In the genomic region with DNA sequence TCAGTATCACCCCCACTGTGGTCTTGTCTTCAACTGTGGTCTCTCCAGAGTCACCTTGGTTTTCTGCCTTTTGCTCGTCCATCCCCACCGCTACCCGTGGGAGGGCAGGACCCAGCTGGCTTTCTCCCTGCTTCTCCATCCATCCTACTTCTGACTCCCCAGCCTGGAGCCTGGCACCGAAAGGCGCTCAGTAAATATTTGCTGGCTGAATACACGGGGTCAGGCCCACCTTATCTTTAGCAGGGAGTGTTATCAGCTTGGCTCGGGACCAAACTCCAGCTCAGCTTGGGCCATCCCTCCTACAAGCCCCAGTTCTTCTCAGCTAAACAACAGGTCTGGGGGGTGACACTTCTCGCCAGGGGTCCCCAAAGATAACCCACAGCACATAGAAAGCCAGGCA, we compare ENCODE assay signal across 2 cellular contexts.
TF ChIP-seq lines count a peak whose summit lies in the region.

No MANE protein-coding gene starts in this region.

TF ChIP-seq in SK-N-SH, 30 proteins besides CTCF, POLR2A, EP300 and RAD21 (continued from another document):
- TF ChIP-seq, protein P1, sequence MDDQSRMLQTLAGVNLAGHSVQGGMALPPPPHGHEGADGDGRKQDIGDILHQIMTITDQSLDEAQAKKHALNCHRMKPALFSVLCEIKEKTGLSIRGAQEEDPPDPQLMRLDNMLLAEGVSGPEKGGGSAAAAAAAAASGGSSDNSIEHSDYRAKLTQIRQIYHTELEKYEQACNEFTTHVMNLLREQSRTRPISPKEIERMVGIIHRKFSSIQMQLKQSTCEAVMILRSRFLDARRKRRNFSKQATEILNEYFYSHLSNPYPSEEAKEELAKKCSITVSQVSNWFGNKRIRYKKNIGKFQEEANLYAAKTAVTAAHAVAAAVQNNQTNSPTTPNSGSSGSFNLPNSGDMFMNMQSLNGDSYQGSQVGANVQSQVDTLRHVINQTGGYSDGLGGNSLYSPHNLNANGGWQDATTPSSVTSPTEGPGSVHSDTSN (IDR thresholded peaks at IDR 0.05) = no peak

TF ChIP-seq in SK-N-SH treated with all-trans-retinoic acid at 6 μM for 48 hours, 23 proteins besides CTCF, POLR2A, EP300 and RAD21 (continued from another document):
- TF ChIP-seq, protein P2, sequence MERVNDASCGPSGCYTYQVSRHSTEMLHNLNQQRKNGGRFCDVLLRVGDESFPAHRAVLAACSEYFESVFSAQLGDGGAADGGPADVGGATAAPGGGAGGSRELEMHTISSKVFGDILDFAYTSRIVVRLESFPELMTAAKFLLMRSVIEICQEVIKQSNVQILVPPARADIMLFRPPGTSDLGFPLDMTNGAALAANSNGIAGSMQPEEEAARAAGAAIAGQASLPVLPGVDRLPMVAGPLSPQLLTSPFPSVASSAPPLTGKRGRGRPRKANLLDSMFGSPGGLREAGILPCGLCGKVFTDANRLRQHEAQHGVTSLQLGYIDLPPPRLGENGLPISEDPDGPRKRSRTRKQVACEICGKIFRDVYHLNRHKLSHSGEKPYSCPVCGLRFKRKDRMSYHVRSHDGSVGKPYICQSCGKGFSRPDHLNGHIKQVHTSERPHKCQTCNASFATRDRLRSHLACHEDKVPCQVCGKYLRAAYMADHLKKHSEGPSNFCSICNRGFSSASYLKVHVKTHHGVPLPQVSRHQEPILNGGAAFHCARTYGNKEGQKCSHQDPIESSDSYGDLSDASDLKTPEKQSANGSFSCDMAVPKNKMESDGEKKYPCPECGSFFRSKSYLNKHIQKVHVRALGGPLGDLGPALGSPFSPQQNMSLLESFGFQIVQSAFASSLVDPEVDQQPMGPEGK (CRISPR knock-in tag; IDR thresholded peaks at IDR 0.05; ENCODE audit: borderline replicate concordance) = no peak
- TF ChIP-seq CSRNP3 (CRISPR knock-in tag; IDR thresholded peaks at IDR 0.05) (no peak), ZFP30 (CRISPR knock-in tag; IDR thresholded peaks at IDR 0.05) (no peak), ISL1 (CRISPR knock-in tag; IDR thresholded peaks at IDR 0.05) (no peak), BACH2 (CRISPR knock-in tag; IDR thresholded peaks at IDR 0.05; ENCODE audit: borderline replicate concordance) (no peak), ESRRG (CRISPR knock-in tag; IDR thresholded peaks at IDR 0.05) (no peak), ZNF70 (CRISPR knock-in tag; IDR thresholded peaks at IDR 0.05) (no peak), ZFP3 (CRISPR knock-in tag; IDR thresholded peaks at IDR 0.05) (no peak), SNAI2 (CRISPR knock-in tag; IDR thresholded peaks at IDR 0.05) (no peak), TCF4 (CRISPR knock-in tag; IDR thresholded peaks at IDR 0.05; ENCODE audit: borderline replicate concordance) (no peak), ZC3H10 (CRISPR knock-in tag; IDR thresholded peaks at IDR 0.05) (no peak)
